ENCODE assay signal across 18 cellular contexts in genomic region chr1:179166663-179167417, GRCh38.
DNase-seq lines count a peak whose midpoint lies in the region; ATAC-seq, FAIRE-seq and TF ChIP-seq lines count a peak whose summit lies in the region.
"Had no signal": no experiment of that assay in that cellular context is flagged by ENCODE, and none has a peak within 500 bp of the region (broad histone marks: within the 10 kb centered on the region; RNA-seq: fewer than 3 reads in every experiment).

No MANE protein-coding gene starts in this region.

- H3K4me3 ChIP-seq in breast epithelium: no peak overlapping the region
- H3K4me3 ChIP-seq in OCI-LY1 (ENCODE audit: low read depth, low read length, poor library complexity, severe bottlenecking): peak overlapping the region; percentile 2
- no peak overlapping the region for H3K4me3 ChIP-seq in lower leg skin (ENCODE audit: low read depth, poor library complexity, severe bottlenecking)
- H3K4me3 ChIP-seq: hepatocyte, tibial nerve had no signal

- H3K4me2 ChIP-seq in OCI-LY1 (ENCODE audit: low read length): peak overlapping the region; percentile 49; the same call in 1 of the 2 replicates
- H3K4me2 ChIP-seq: hepatocyte had no signal

- H3K4me1 ChIP-seq in breast epithelium (no peaks in the 10 kb centered on the region), OCI-LY1 (ENCODE audit: insufficient read depth, low read length, severe bottlenecking) (peaks cover 20% of the 10 kb centered on the region)

- DNase-seq in MCF 10A (ENCODE audit: unreplicated experiment) (no peak), breast epithelium (ENCODE audit: low spot score in 2 of 2) (no peak), lower leg skin (ENCODE audit: low spot score in 2 of 2) (no peak), SHP77 (lab: John Stamatoyannopoulos, UW) (no peak), activated gamma-delta T cell (lab: John Stamatoyannopoulos, UW) (no peak)
- DNase-seq in stimulated activated naive B cell treated with anti-CD40 and anti-IgM and Interleukin-4, amounts not matched to agents 10 μg/mL and 1 μg/mL and 100 μg/mL, for 72 hours: no peak
- DNase-seq: activated CD4-positive, alpha-beta T cell treated with anti-CD3 and anti-CD28 coated beads, Interleukin-2, amount 10 ng/mL, durations not matched to agents 7 days and 5 days; aorta; DMS153; NCI-H187 treated with DMSO at 0.1 percent for 48 hours; stimulated activated CD4-positive, alpha-beta T cell treated with anti-CD3 and anti-CD28 coated beads, Interleukin-12 subunit alpha, Interleukin-12 subunit beta, amount 100 ng/mL, for 4 hours; T-helper 17 cell had no signal

- H3K27me3 ChIP-seq in breast epithelium: no peaks in the 10 kb centered on the region
- H3K27me3 ChIP-seq in OCI-LY1 (ENCODE audit: insufficient read depth, low read length): no peaks in the 10 kb centered on the region
- H3K27me3 ChIP-seq: hepatocyte, tibial nerve had no signal

- no peaks in the 10 kb centered on the region for H3F3A ChIP-seq in OCI-LY1 (ENCODE audit: insufficient read depth, low read length)

- H3K27ac ChIP-seq in breast epithelium: no peak overlapping the region
- H3K27ac ChIP-seq in OCI-LY1 (ENCODE audit: low read depth, low read length, poor library complexity, severe bottlenecking): peak overlapping the region; percentile 15
- H3K27ac ChIP-seq: 22Rv1, hepatocyte had no signal

- TF ChIP-seq POLR2A in breast epithelium (IDR thresholded peaks at IDR 0.05): no peak
- TF ChIP-seq POLR2A in lower leg skin (IDR thresholded peaks at IDR 0.05): no peak

- no peaks in the 10 kb centered on the region for H4K20me1 ChIP-seq in OCI-LY1 (ENCODE audit: insufficient read depth, low read length)

- no peaks in the 10 kb centered on the region for H3K9me3 Mint-ChIP-seq in MCF 10A (ENCODE audit: unreplicated experiment)
- no peaks in the 10 kb centered on the region for H3K9me3 Mint-ChIP-seq in stimulated activated naive B cell treated with anti-CD40 and anti-IgM and Interleukin-4, amounts not matched to agents 10 μg/mL and 1 μg/mL and 100 μg/mL, for 72 hours
- H3K9me3 Mint-ChIP-seq: activated CD4-positive, alpha-beta T cell treated with anti-CD3 and anti-CD28 coated beads, Interleukin-2, amount 10 ng/mL, durations not matched to agents 7 days and 5 days had no signal

- POLR2A ChIA-PET in MCF 10A (lab: Yijun Ruan, JAX): interaction anchor here (0.8 to 2.3 kb wide), 3 partner anchors 8 to 23 kb away, joined by 3 to 12 read pairs (median 4); no protein-coding TSS in a partner anchor

- 63 to 64% methylated on average over 8 of the region's 8 CpGs for WGBS in lower leg skin, 2 donors

- peak; percentile 93 for FAIRE-seq in endometrium (lab: Jason Lieb, UNC)
- FAIRE-seq: GM12891 had no signal

- CTCF ChIA-PET in MCF 10A (lab: Yijun Ruan, JAX): interaction anchor here (0.7 to 0.9 kb wide), 5 partner anchors 9 to 1826 kb away, joined by 3 to 5 read pairs (median 3); no protein-coding TSS in a partner anchor

- intact Hi-C loops in MCF 10A (cut with micrococcal nuclease): no loop called here
- intact Hi-C loops in breast epithelium (cut with DNase I; ENCODE audit: low total_unique reads): no loop called here
- intact Hi-C loops in lower leg skin (cut with DNase I; ENCODE audit: low total_unique reads): no loop called here

- H3K4me3 Mint-ChIP-seq in MCF 10A (ENCODE audit: unreplicated experiment): no peak overlapping the region
- no peak overlapping the region for H3K4me3 Mint-ChIP-seq in stimulated activated naive B cell treated with anti-CD40 and anti-IgM and Interleukin-4, amounts not matched to agents 10 μg/mL and 1 μg/mL and 100 μg/mL, for 72 hours
- H3K4me3 Mint-ChIP-seq: activated CD4-positive, alpha-beta T cell treated with anti-CD3 and anti-CD28 coated beads, Interleukin-2, amount 10 ng/mL, durations not matched to agents 7 days and 5 days; T-helper 17 cell had no signal

- H3K27ac Mint-ChIP-seq in MCF 10A (ENCODE audit: low read depth, unreplicated experiment): peak overlapping the region; percentile 12
- H3K27ac Mint-ChIP-seq in stimulated activated naive B cell treated with anti-CD40 and anti-IgM and Interleukin-4, amounts not matched to agents 10 μg/mL and 1 μg/mL and 100 μg/mL, for 72 hours: peak overlapping the region; percentile 37
- H3K27ac Mint-ChIP-seq: activated CD4-positive, alpha-beta T cell treated with anti-CD3 and anti-CD28 coated beads, Interleukin-2, amount 10 ng/mL, durations not matched to agents 7 days and 5 days; T-helper 17 cell had no signal

- peak; percentile 33 to 53 for ATAC-seq in stimulated activated naive B cell treated with anti-CD40 and anti-IgM and Interleukin-4, amounts not matched to agents 10 μg/mL and 1 μg/mL and 100 μg/mL, for 72 hours (replicated peaks)
- ATAC-seq: T-helper 17 cell had no signal

- H2AFZ ChIP-seq in OCI-LY1 (ENCODE audit: low read length): no peak overlapping the region
- H2AFZ ChIP-seq: hepatocyte had no signal

- H3K4me1 Mint-ChIP-seq in MCF 10A (ENCODE audit: insufficient read depth, unreplicated experiment): peaks cover 20% of the 10 kb centered on the region
- peaks cover 19 to 29% of the 10 kb centered on the region in 2 donors for H3K4me1 Mint-ChIP-seq in stimulated activated naive B cell treated with anti-CD40 and anti-IgM and Interleukin-4, amounts not matched to agents 10 μg/mL and 1 μg/mL and 100 μg/mL, for 72 hours
- H3K4me1 Mint-ChIP-seq: activated CD4-positive, alpha-beta T cell treated with anti-CD3 and anti-CD28 coated beads, Interleukin-2, amount 10 ng/mL, durations not matched to agents 7 days and 5 days had no signal

- H3K36me3 ChIP-seq in breast epithelium (no peaks in the 10 kb centered on the region), OCI-LY1 (ENCODE audit: insufficient read depth, low read length) (no peaks in the 10 kb centered on the region)
- H3K36me3 ChIP-seq: tibial nerve had no signal

- TF ChIP-seq CTCF in MCF 10A (IDR thresholded peaks at IDR 0.05; ENCODE audit: unreplicated experiment) (no peak), breast epithelium (IDR thresholded peaks at IDR 0.05) (no peak), OCI-LY1 (IDR thresholded peaks at IDR 0.05; ENCODE audit: low read length) (no peak), lower leg skin (IDR thresholded peaks at IDR 0.05) (no peak)

- no peaks in the 10 kb centered on the region for H3K27me3 Mint-ChIP-seq in MCF 10A (ENCODE audit: insufficient read depth, unreplicated experiment)
- no peaks in the 10 kb centered on the region for H3K27me3 Mint-ChIP-seq in stimulated activated naive B cell treated with anti-CD40 and anti-IgM and Interleukin-4, amounts not matched to agents 10 μg/mL and 1 μg/mL and 100 μg/mL, for 72 hours
- H3K27me3 Mint-ChIP-seq: activated CD4-positive, alpha-beta T cell treated with anti-CD3 and anti-CD28 coated beads, Interleukin-2, amount 10 ng/mL, durations not matched to agents 7 days and 5 days; T-helper 17 cell had no signal

- H3K9me3 ChIP-seq in breast epithelium: no peaks in the 10 kb centered on the region
- no peaks in the 10 kb centered on the region for H3K9me3 ChIP-seq in OCI-LY1 (ENCODE audit: low read length)
- H3K9me3 ChIP-seq: tibial nerve had no signal

- no peak overlapping the region; the same call in 1 of the 2 replicates for H3K9ac ChIP-seq in OCI-LY1 (ENCODE audit: low read length)

- no peaks in the 10 kb centered on the region for H3K9me2 ChIP-seq in OCI-LY1 (ENCODE audit: low read depth, low read length)

- BruUV-seq in MCF 10A (replicated peaks; lab: Mats Ljungman, UMichigan): no TSS peak

- peaks cover 5% of the 10 kb centered on the region; the same call in 1 of the 2 replicates for H3K79me2 ChIP-seq in OCI-LY1 (ENCODE audit: insufficient read depth, low read length)

- no peaks in the 10 kb centered on the region for H3K36me3 Mint-ChIP-seq in MCF 10A (ENCODE audit: insufficient read depth, unreplicated experiment)
- peaks cover 0 to 8% of the 10 kb centered on the region in 2 donors for H3K36me3 Mint-ChIP-seq in stimulated activated naive B cell treated with anti-CD40 and anti-IgM and Interleukin-4, amounts not matched to agents 10 μg/mL and 1 μg/mL and 100 μg/mL, for 72 hours
